ENCODE assay signal across 3 cellular contexts in genomic region chr7:121103091-121103490, GRCh38.
TF ChIP-seq lines count a peak whose summit lies in the region.

No MANE protein-coding gene starts in this region.

TF ChIP-seq in GM23338, 12 proteins besides CTCF, POLR2A, EP300 and RAD21 (continues in another document):
- no peak for TF ChIP-seq POLR2AphosphoS5 (IDR thresholded peaks at IDR 0.05; ENCODE audit: low read depth)
- TF ChIP-seq STAT1 (IDR thresholded peaks at IDR 0.05; ENCODE audit: unreplicated experiment): no peak
- TF ChIP-seq, protein P1, sequence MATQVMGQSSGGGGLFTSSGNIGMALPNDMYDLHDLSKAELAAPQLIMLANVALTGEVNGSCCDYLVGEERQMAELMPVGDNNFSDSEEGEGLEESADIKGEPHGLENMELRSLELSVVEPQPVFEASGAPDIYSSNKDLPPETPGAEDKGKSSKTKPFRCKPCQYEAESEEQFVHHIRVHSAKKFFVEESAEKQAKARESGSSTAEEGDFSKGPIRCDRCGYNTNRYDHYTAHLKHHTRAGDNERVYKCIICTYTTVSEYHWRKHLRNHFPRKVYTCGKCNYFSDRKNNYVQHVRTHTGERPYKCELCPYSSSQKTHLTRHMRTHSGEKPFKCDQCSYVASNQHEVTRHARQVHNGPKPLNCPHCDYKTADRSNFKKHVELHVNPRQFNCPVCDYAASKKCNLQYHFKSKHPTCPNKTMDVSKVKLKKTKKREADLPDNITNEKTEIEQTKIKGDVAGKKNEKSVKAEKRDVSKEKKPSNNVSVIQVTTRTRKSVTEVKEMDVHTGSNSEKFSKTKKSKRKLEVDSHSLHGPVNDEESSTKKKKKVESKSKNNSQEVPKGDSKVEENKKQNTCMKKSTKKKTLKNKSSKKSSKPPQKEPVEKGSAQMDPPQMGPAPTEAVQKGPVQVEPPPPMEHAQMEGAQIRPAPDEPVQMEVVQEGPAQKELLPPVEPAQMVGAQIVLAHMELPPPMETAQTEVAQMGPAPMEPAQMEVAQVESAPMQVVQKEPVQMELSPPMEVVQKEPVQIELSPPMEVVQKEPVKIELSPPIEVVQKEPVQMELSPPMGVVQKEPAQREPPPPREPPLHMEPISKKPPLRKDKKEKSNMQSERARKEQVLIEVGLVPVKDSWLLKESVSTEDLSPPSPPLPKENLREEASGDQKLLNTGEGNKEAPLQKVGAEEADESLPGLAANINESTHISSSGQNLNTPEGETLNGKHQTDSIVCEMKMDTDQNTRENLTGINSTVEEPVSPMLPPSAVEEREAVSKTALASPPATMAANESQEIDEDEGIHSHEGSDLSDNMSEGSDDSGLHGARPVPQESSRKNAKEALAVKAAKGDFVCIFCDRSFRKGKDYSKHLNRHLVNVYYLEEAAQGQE (IDR thresholded peaks at IDR 0.05; ENCODE audit: unreplicated experiment): no peak
- no peak for TF ChIP-seq CREB1 (CRISPR knock-in tag; IDR thresholded peaks at IDR 0.05; ENCODE audit: low read depth)

TF ChIP-seq in HEK293, 187 proteins besides CTCF, POLR2A, EP300 and RAD21:
- TF ChIP-seq, protein P1 (tag by site-specific recombination; IDR thresholded peaks at IDR 0.05): no peak
- peak; percentile 45; the same call in 1 of the 2 replicates for TF ChIP-seq TCF7L2 (IDR thresholded peaks at IDR 0.05; ENCODE audit: borderline replicate concordance, low read depth, low read length)

TF ChIP-seq in H1, 55 proteins besides CTCF, POLR2A, EP300 and RAD21:
- no peak for TF ChIP-seq KDM4A (IDR thresholded peaks at IDR 0.05; ENCODE audit: low read depth, low read length, severe bottlenecking)
- no peak for TF ChIP-seq RFX5 (IDR thresholded peaks at IDR 0.05; ENCODE audit: borderline replicate concordance, low read depth, low read length)
- no peak for TF ChIP-seq SIRT6 (IDR thresholded peaks at IDR 0.05; ENCODE audit: low read length)
- TF ChIP-seq HDAC6 (IDR thresholded peaks at IDR 0.05; ENCODE audit: low read depth, low read length): no peak
- no peak for TF ChIP-seq TAF7 (optimal IDR thresholded peaks at IDR 0.05; ENCODE audit: borderline replicate concordance, low read depth, low read length)
- TF ChIP-seq NANOG (IDR thresholded peaks at IDR 0.05; ENCODE audit: insufficient read depth, low read depth, low read length, poor library complexity, severe bottlenecking): no peak
- TF ChIP-seq GTF2F1 (IDR thresholded peaks at IDR 0.05; ENCODE audit: borderline replicate concordance, low read depth, low read length): no peak
- no peak for TF ChIP-seq RXRA (IDR thresholded peaks at IDR 0.05; ENCODE audit: insufficient read depth, low read depth, low read length)
- TF ChIP-seq, protein P2, sequence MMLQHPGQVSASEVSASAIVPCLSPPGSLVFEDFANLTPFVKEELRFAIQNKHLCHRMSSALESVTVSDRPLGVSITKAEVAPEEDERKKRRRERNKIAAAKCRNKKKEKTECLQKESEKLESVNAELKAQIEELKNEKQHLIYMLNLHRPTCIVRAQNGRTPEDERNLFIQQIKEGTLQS (IDR thresholded peaks at IDR 0.05; ENCODE audit: insufficient read depth, low read depth, low read length): no peak
- TF ChIP-seq SAP30 (IDR thresholded peaks at IDR 0.05; ENCODE audit: insufficient read depth, insufficient replicate concordance, low read length): no peak
- no peak for TF ChIP-seq CBX8 (IDR thresholded peaks at IDR 0.05; ENCODE audit: borderline replicate concordance, low read depth, low read length)
- TF ChIP-seq CREB1 (IDR thresholded peaks at IDR 0.05): no peak
- TF ChIP-seq TCF12 (IDR thresholded peaks at IDR 0.05; ENCODE audit: low read depth, low read length): no peak
